Comparison of ENCODE assay signal across 7 cellular contexts in genomic region chr3:187741403-187742350, GRCh38. TPM values are rescaled to one million over a fixed set of nuclear protein-coding genes. Genes with fewer than 3 reads are reported as not detected.
A peak's percentile ranks its signal among the peaks of the same experiment; 100 is the strongest.
DNase-seq lines count a peak whose midpoint lies in the region; ATAC-seq, FAIRE-seq and TF ChIP-seq lines count a peak whose summit lies in the region.

No MANE protein-coding gene starts in this region.

- DNase-seq in GM12892 (ENCODE audit: insufficient read length) (no peak), NCI-H2196 treated with DMSO at 0.1 percent for 48 hours (lab: John Stamatoyannopoulos, UW; ENCODE audit: unreplicated experiment) (peak; percentile 74), choroid plexus epithelial cell (ENCODE audit: low read depth) (peak; percentile 91), left kidney (ENCODE audit: low read depth, low spot score) (peak; percentile 83)
- peak; percentile 36 to 70 for DNase-seq in stimulated activated CD4-positive, alpha-beta T cell treated with anti-CD3 and anti-CD28 coated beads, Interleukin-1b, Interleukin-23, amount 100 ng/mL, for 1 hour (ENCODE audit: low read depth in 2 of 2)

- H3K4me3 ChIP-seq in choroid plexus epithelial cell (ENCODE audit: low read depth, low read length), result peak overlapping the region; percentile 97

- TF ChIP-seq POLR2A in GM12892 (IDR thresholded peaks at IDR 0.05; ENCODE audit: low read depth, low read length), result no peak

- peak; percentile 14 for FAIRE-seq in GM12892 (lab: Jason Lieb, UNC)

- ATAC-seq in activated CD4-positive, CD25-positive, alpha-beta regulatory T cell treated with anti-CD3 and anti-CD28 coated beads, Interleukin-2, amount 50 U/mL, for 24 hours, result peak; percentile 34 to 47
- no peak for ATAC-seq in HG03175 (IDR thresholded peaks at IDR 0.05; ENCODE audit: unreplicated experiment)

- TF ChIP-seq CTCF in choroid plexus epithelial cell (conservative IDR thresholded peaks at IDR 0.05; ENCODE audit: low read depth, low read length), result peak; percentile 90

RNA-seq across cellular contexts. Expression of gene BCL6, which starts 3.6 kb away (rescaled TPM):
- 0.15 TPM for polyA plus RNA-seq in GM12892 (2012; ENCODE audit: missing spikeins)

RNA-seq across cellular contexts. Expression of gene RTP2, which starts 39.3 kb away (rescaled TPM):
- polyA plus RNA-seq in GM12892 (2012; ENCODE audit: missing spikeins), result not detected
